ENCODE assay signal across 23 cellular contexts in the genomic region with DNA sequence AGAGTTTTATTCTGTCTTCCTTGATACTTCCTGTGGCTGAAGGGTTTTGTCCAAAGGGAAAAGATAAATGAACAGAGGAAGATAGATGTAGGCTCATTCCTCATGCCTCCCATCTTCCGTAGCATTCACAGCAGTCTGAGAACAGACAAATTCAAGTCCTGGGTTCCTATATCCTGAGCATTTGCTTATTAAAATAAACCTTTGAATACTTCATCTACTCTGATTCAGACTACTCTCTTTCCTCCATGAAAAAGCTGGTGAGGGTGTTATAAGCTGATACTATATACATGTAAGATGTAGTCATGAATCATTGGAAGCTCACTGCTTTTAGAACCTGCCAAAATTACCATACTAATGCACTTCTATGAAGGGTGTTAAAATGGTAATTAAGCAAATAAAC.
DNase-seq lines count a peak whose midpoint lies in the region; ATAC-seq and TF ChIP-seq lines count a peak whose summit lies in the region.
"Had no signal": no experiment of that assay in that cellular context is flagged by ENCODE, and none has a peak within 500 bp of the region (broad histone marks: within the 10 kb centered on the region; RNA-seq: fewer than 3 reads in every experiment).

No MANE protein-coding gene starts in this region.

- TF ChIP-seq EP300 in gastroesophageal sphincter (IDR thresholded peaks at IDR 0.05): no peak

- ATAC-seq in gastroesophageal sphincter: no peak
- ATAC-seq in HG03378 (IDR thresholded peaks at IDR 0.05; ENCODE audit: unreplicated experiment): no peak
- ATAC-seq: effector memory CD8-positive, alpha-beta T cell had no signal

- no peak for TF ChIP-seq CTCF in gastroesophageal sphincter (IDR thresholded peaks at IDR 0.05)
- no peak for TF ChIP-seq CTCF in GM13977 (IDR thresholded peaks at IDR 0.05; ENCODE audit: extremely low read depth, insufficient read depth, missing control alignments)

- no peak overlapping the region for H3K4me3 ChIP-seq in gastroesophageal sphincter
- no peak overlapping the region for H3K4me3 ChIP-seq in skeletal muscle tissue (ENCODE audit: low read length in 3 of 3)
- H3K4me3 ChIP-seq: Peyer's patch, SJSA1, vagina had no signal

- no peak for TF ChIP-seq POLR2A in gastroesophageal sphincter (IDR thresholded peaks at IDR 0.05)

- H3K9me3 ChIP-seq in gastroesophageal sphincter: no peaks in the 10 kb centered on the region
- no peaks in the 10 kb centered on the region for H3K9me3 ChIP-seq in skeletal muscle tissue (ENCODE audit: control insufficient read depth in 3 of 3, low read length in 3 of 3)
- H3K9me3 ChIP-seq: Peyer's patch, SJSA1, vagina had no signal

- no peak overlapping the region for H3K9ac ChIP-seq in skeletal muscle tissue (ENCODE audit: low read depth in 1 of 3, low read length in 3 of 3)

- DNase-seq in EL (peak; percentile 33), kidney glomerular epithelial cell (lab: John Stamatoyannopoulos, UW) (no peak), GM13977 (ENCODE audit: low spot score) (no peak), COR-L47 (lab: John Stamatoyannopoulos, UW) (no peak)
- DNase-seq: activated B cell treated with CpG ODN at 0.5 μM for 24 hours; activated CD4-positive, alpha-beta memory T cell treated with anti-CD3 and anti-CD28 coated beads, Interleukin-2, amount 10 ng/mL, durations not matched to agents 7 days and 5 days; activated naive CD4-positive, alpha-beta T cell; activated T-cell treated with anti-CD3 and anti-CD28 coated beads, Interleukin-2, amount 50 U/mL, for 1 hour; anterior cingulate cortex; C1 segment of cervical spinal cord; cerebellar nuclear complex; effector memory CD8-positive, alpha-beta T cell; GDM1; immature natural killer cell; NCI-H1930; NCI-H226; Peyer's patch had no signal

- H3K36me3 ChIP-seq in gastroesophageal sphincter (no peaks in the 10 kb centered on the region), skeletal muscle tissue (ENCODE audit: control insufficient read depth in 3 of 3, insufficient read depth in 3 of 3, low read length in 3 of 3) (no peaks in the 10 kb centered on the region)
- H3K36me3 ChIP-seq: Peyer's patch, SJSA1, vagina had no signal

- H3K27ac ChIP-seq in angular gyrus (ENCODE audit: low read depth, low read length) (peak overlapping the region; percentile 70), gastroesophageal sphincter (peak overlapping the region in 3 of 4 donors; percentile 2 to 55 (median 45)), skeletal muscle tissue (ENCODE audit: low read depth, low read length) (peak overlapping the region; percentile 18)
- H3K27ac ChIP-seq: Peyer's patch, SJSA1, vagina had no signal

- H3K4me1 ChIP-seq in gastroesophageal sphincter (peaks cover 29 to 90% (median 31%) of the 10 kb centered on the region in 3 donors), skeletal muscle tissue (ENCODE audit: control insufficient read depth in 3 of 3, insufficient read depth in 3 of 3, low read length in 3 of 3) (peaks cover 13 to 31% (median 30%) of the 10 kb centered on the region in 3 donors)
- H3K4me1 ChIP-seq: SJSA1 had no signal

- H3K27me3 ChIP-seq in gastroesophageal sphincter (no peaks in the 10 kb centered on the region), skeletal muscle tissue (ENCODE audit: control insufficient read depth in 3 of 3, insufficient read depth in 3 of 3, low read length in 3 of 3) (no peaks in the 10 kb centered on the region)
- H3K27me3 ChIP-seq: Peyer's patch, SJSA1, vagina had no signal

- WGBS in gastroesophageal sphincter (ENCODE audit: low coverage in 1 of 2), 2 donors: 10 to 29% methylated on average over 1 of the region's 1 CpG

- in situ Hi-C loops in GM13977 (cut with MboI; ENCODE audit: low pct_unique_long_range_greater_than_20kb, low sequenced_read_pairs, unreplicated experiment): no loop called here

Comparison
In these comparisons a context has a peak if more than half of its experiments do, and no peak if none do; other contexts are left out.
1. H3K27ac ChIP-seq: peak in every context shown above with its lines; median percentile 70 in angular gyrus; 45 in gastroesophageal sphincter; 18 in skeletal muscle tissue.